Comparison of ENCODE assay signal across 24 cellular contexts in the genomic region with DNA sequence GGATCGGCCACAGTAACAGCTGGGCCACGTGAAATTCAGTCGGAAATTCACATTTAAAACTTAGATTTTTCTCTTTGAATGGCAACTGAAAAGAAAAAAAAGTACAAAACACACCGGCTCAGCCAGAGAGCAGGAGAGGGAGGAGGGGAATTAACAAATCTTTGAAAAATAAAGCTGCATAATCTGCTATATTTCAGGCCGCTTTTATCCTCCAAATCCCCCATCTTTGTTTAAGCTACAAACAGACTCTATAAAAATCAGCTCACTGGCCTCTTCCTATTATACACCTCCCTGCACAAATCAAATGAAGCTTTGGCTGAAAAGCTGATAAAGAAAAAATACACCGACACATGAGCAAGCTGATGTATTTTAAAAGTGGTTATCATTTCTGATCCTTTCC.
"Had no signal": no experiment of that assay in that cellular context is flagged by ENCODE, and none has a peak within 500 bp of the region (broad histone marks: within the 10 kb centered on the region; RNA-seq: fewer than 3 reads in every experiment).

No MANE protein-coding gene starts in this region.

- ATAC-seq: lower lobe of right lung, mucosa of descending colon, upper lobe of right lung had no signal

- H3K36me3 ChIP-seq: neutrophil, ovary, prostate gland, right atrium auricular region, upper lobe of right lung had no signal

- H3K9me3 ChIP-seq: mucosa of descending colon, neutrophil, ovary, prostate gland had no signal

- H3K27me3 Mint-ChIP-seq: activated CD4-positive, alpha-beta memory T cell treated with anti-CD3 and anti-CD28 coated beads for 36 hours; activated naive CD8-positive, alpha-beta T cell treated with anti-CD3 and anti-CD28 coated beads for 36 hours had no signal

- H3K4me3 ChIP-seq: coronary artery, lower lobe of right lung, mucosa of descending colon, ovary, prostate gland, right atrium auricular region, spleen, upper lobe of right lung had no signal

- H3K27ac Mint-ChIP-seq: activated CD4-positive, alpha-beta memory T cell treated with anti-CD3 and anti-CD28 coated beads for 36 hours; activated naive CD8-positive, alpha-beta T cell treated with anti-CD3 and anti-CD28 coated beads for 36 hours; endodermal cell had no signal

- H3K4me1 Mint-ChIP-seq: activated naive CD8-positive, alpha-beta T cell treated with anti-CD3 and anti-CD28 coated beads for 36 hours had no signal

- DNase-seq: activated CD4-positive, alpha-beta memory T cell treated with anti-CD3 and anti-CD28 coated beads for 36 hours; activated CD4-positive, alpha-beta T cell treated with anti-CD3 and anti-CD28 coated beads for 4 hours; activated CD4-positive, CD25-positive, alpha-beta regulatory T cell; activated naive CD4-positive, alpha-beta T cell treated with Interleukin-2 at 50 U/mL for 16 hours; activated naive CD8-positive, alpha-beta T cell treated with anti-CD3 and anti-CD28 coated beads for 36 hours; activated T-cell treated with anti-CD3 and anti-CD28 coated beads, Interleukin-2, amount 50 U/mL, for 48 hours; cerebellar nuclear complex; endodermal cell; foreskin fibroblast; kidney; lower lobe of right lung; mesendoderm; mucosa of descending colon; ovary; spleen; stimulated activated CD4-positive, alpha-beta T cell treated with anti-CD3 and anti-CD28 coated beads, Interleukin-4, amount 100 ng/mL, for 1 hour; stimulated activated naive CD4-positive, alpha-beta T cell; T1000; upper lobe of right lung had no signal

- H3K27me3 ChIP-seq: neutrophil, ovary, right atrium auricular region, spleen, upper lobe of right lung had no signal

- H3K4me3 Mint-ChIP-seq: activated CD4-positive, alpha-beta memory T cell treated with anti-CD3 and anti-CD28 coated beads for 36 hours; activated naive CD8-positive, alpha-beta T cell treated with anti-CD3 and anti-CD28 coated beads for 36 hours; endodermal cell had no signal

- H3K36me3 Mint-ChIP-seq: activated CD4-positive, alpha-beta memory T cell treated with anti-CD3 and anti-CD28 coated beads for 36 hours; activated naive CD8-positive, alpha-beta T cell treated with anti-CD3 and anti-CD28 coated beads for 36 hours had no signal

- H3K27ac ChIP-seq: coronary artery, epithelial cell of prostate, lower lobe of right lung, neutrophil, prostate gland, right atrium auricular region, spleen, upper lobe of right lung had no signal

- H3K4me1 ChIP-seq: lower lobe of right lung, prostate gland, spleen, upper lobe of right lung had no signal
